Comparison of ENCODE assay signal across 20 cellular contexts in the genomic region with DNA sequence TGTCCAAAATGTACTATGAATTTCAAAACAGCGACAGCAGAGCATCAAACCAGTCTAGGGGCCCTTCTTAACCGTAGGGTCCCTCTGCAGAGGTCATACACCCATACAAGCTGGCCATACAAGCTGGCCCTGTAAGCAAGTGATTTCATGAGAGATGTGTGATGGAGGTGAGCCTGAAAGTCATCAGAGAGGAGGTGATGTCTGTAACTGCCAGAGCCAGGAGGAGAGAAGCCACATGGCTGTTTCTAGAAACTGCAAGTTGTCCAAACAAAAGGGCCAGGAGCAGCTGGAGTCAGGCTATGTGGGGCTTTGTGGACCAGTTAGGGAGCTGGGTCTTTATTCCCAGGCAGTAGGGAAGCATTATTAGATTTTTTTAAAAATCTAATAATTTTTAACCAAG. TPM values are rescaled to one million over a fixed set of nuclear protein-coding genes. Genes with fewer than 3 reads are reported as not detected.
DNase-seq lines count a peak whose midpoint lies in the region; ATAC-seq and TF ChIP-seq lines count a peak whose summit lies in the region.
"Had no signal": no experiment of that assay in that cellular context is flagged by ENCODE, and none has a peak within 500 bp of the region (broad histone marks: within the 10 kb centered on the region; RNA-seq: fewer than 3 reads in every experiment).

No MANE protein-coding gene starts in this region.

- H3K4me1 ChIP-seq in HCT116 (ENCODE audit: control insufficient read depth in 1 of 2, insufficient read depth in 2 of 2, low read length in 2 of 2) = peaks cover 6 to 46% of the 10 kb centered on the region in 2 experiments; a peak in 2 of 4 replicates
- H3K4me1 ChIP-seq in neuronal stem cell (ENCODE audit: control insufficient read depth in 2 of 2, insufficient read depth in 1 of 2, low read depth in 1 of 2, low read length in 2 of 2) = peaks cover 2 to 10% of the 10 kb centered on the region in 2 donors
- peaks cover 0 to 6% (median 2%) of the 10 kb centered on the region in 4 donors for H3K4me1 ChIP-seq in Peyer's patch

- POLR2A ChIA-PET in HCT116 (lab: Charles Lee) (no interaction called here), RWPE1 (lab: Yijun Ruan, JAX; ENCODE audit: low non-redundant PET) (no interaction called here)

- no peaks in the 10 kb centered on the region for H3K36me3 Mint-ChIP-seq in activated T-cell treated with anti-CD3 and anti-CD28 coated beads, Interleukin-2, amount 50 U/mL, for 72 hours (ENCODE audit: insufficient read depth in 2 of 2)
- H3K36me3 Mint-ChIP-seq: CD8-positive, alpha-beta T cell had no signal

- H3K9ac ChIP-seq in HCT116 (ENCODE audit: low read length) = no peak overlapping the region
- H3K9ac ChIP-seq in neuronal stem cell (ENCODE audit: low read depth, low read length, poor library complexity) = no peak overlapping the region
- H3K9ac ChIP-seq: BLaER1 treated with 17β-estradiol and CSF1 and Interleukin-3, amounts not matched to agents 10 nM and 100 nM had no signal

- H3K9me2 ChIP-seq in HCT116 (ENCODE audit: insufficient read depth) = no peaks in the 10 kb centered on the region

- TF ChIP-seq CTCF in HCT116 (IDR thresholded peaks at IDR 0.05 in 2 of 3, conservative IDR thresholded peaks at IDR 0.05 in 1 of 3; ENCODE audit: borderline replicate concordance in 1 of 3, insufficient read depth in 1 of 3, low read depth in 2 of 3, low read length in 2 of 3) (no peak), RWPE1 (conservative IDR thresholded peaks at IDR 0.05; ENCODE audit: low read depth) (no peak), Peyer's patch (IDR thresholded peaks at IDR 0.05) (no peak)

- no peak overlapping the region for H2BK15ac ChIP-seq in neuronal stem cell (ENCODE audit: low read length)

- no peak overlapping the region for H3K4ac ChIP-seq in neuronal stem cell (ENCODE audit: low read length)

- no peak overlapping the region for H2BK120ac ChIP-seq in neuronal stem cell (ENCODE audit: low read depth, low read length)

- CTCF ChIA-PET in HCT116 (lab: Charles Lee) (interaction anchor here (2.0 kb wide), 1 partner anchor 391 kb away, joined by 13 read pairs; no protein-coding TSS in a partner anchor), RWPE1 (lab: Yijun Ruan, JAX) (interaction anchor here (1.0 to 2.8 kb wide), 3 partner anchors 23 to 183 kb away, joined by 3 to 13 read pairs (median 4); no protein-coding TSS in a partner anchor)

- no peak overlapping the region for H4K91ac ChIP-seq in neuronal stem cell (ENCODE audit: low read depth, low read length, poor library complexity)

- H3K4me1 Mint-ChIP-seq in activated T-cell treated with anti-CD3 and anti-CD28 coated beads, Interleukin-2, amount 50 U/mL, for 72 hours (ENCODE audit: low read depth) = peaks cover 12% of the 10 kb centered on the region

- H3K9me3 ChIP-seq in HCT116 (ENCODE audit: control insufficient read depth in 1 of 2, insufficient read depth in 1 of 2, low read depth in 1 of 2, low read length in 2 of 2) (no peaks in the 10 kb centered on the region), neuronal stem cell (replicated peaks in 1 of 2; ENCODE audit: control insufficient read depth in 2 of 2, insufficient read depth in 1 of 2, low read depth in 1 of 2, low read length in 2 of 2) (no peaks in the 10 kb centered on the region), Peyer's patch (no peaks in the 10 kb centered on the region)
- H3K9me3 ChIP-seq: A549; BLaER1 treated with 17β-estradiol and CSF1 and Interleukin-3, amounts not matched to agents 10 nM and 100 nM had no signal

- no peak for TF ChIP-seq RAD21 in HCT116 (IDR thresholded peaks at IDR 0.05; ENCODE audit: low read depth)

- no peaks in the 10 kb centered on the region for H4K20me1 ChIP-seq in HCT116 (ENCODE audit: insufficient read depth)
- H4K20me1 ChIP-seq: BLaER1 treated with 17β-estradiol and CSF1 and Interleukin-3, amounts not matched to agents 10 nM and 100 nM had no signal

- no peaks in the 10 kb centered on the region for H3K79me1 ChIP-seq in neuronal stem cell (ENCODE audit: low read depth, low read length)

- peak; percentile 8 for DNase-seq in NCI-H2171 treated with DMSO at 0.1 percent for 48 hours (lab: John Stamatoyannopoulos, UW)
- no peak for DNase-seq in NCI-H2171 (lab: John Stamatoyannopoulos, UW)
- no peak for DNase-seq in HCT116 (ENCODE audit: low read depth, low spot score)
- no peak for DNase-seq in RWPE1 (ENCODE audit: low spot score)
- DNase-seq in neuronal stem cell (ENCODE audit: low spot score) = no peak
- no peak for DNase-seq in NCI-H510A (lab: John Stamatoyannopoulos, UW)
- DNase-seq in Peyer's patch = no peak
- DNase-seq in activated T-cell treated with anti-CD3 and anti-CD28 coated beads, Interleukin-2, amount 50 U/mL, for 72 hours = no peak
- DNase-seq: CD8-positive, alpha-beta T cell; GDM1; H9; Kasumi-1; NCI-H1694 treated with DMSO at 0.1 percent for 48 hours; NCI-H446; NK-92 treated with Interleukin-12 subunit alpha and Interleukin-12 subunit beta, amount 100 ng/mL, for 24 hours; SHP77 treated with DMSO at 0.1 percent for 48 hours; T-helper 17 cell had no signal

- no peak overlapping the region for H2BK5ac ChIP-seq in neuronal stem cell (ENCODE audit: low read length)

- peak overlapping the region; percentile 64 for H2AFZ ChIP-seq in HCT116 (ENCODE audit: low read depth, low read length, poor library complexity, severe bottlenecking)
- H2AFZ ChIP-seq in neuronal stem cell (ENCODE audit: low read length) = no peak overlapping the region

- no peaks in the 10 kb centered on the region for H3K36me3 ChIP-seq in HCT116 (ENCODE audit: control insufficient read depth in 1 of 2, insufficient read depth in 2 of 2, low read length in 2 of 2)
- H3K36me3 ChIP-seq in neuronal stem cell (replicated peaks in 1 of 2; ENCODE audit: control insufficient read depth in 2 of 2, insufficient read depth in 2 of 2, low read length in 2 of 2) = no peaks in the 10 kb centered on the region
- H3K36me3 ChIP-seq in Peyer's patch = no peaks in the 10 kb centered on the region
- H3K36me3 ChIP-seq: BLaER1 treated with 17β-estradiol and CSF1 and Interleukin-3, amounts not matched to agents 10 nM and 100 nM had no signal

- no peaks in the 10 kb centered on the region for H3K27me3 Mint-ChIP-seq in activated T-cell treated with anti-CD3 and anti-CD28 coated beads, Interleukin-2, amount 50 U/mL, for 72 hours (ENCODE audit: low read depth)

- intact Hi-C loops in HCT116 (cut with micrococcal nuclease) = no loop called here

- no peaks in the 10 kb centered on the region for H3K27me3 ChIP-seq in HCT116 (ENCODE audit: insufficient read depth, low read length)
- H3K27me3 ChIP-seq in neuronal stem cell (ENCODE audit: control insufficient read depth in 3 of 3, insufficient read depth in 3 of 3, low read depth in 1 of 3, low read length in 3 of 3) = no peaks in the 10 kb centered on the region
- H3K27me3 ChIP-seq in Peyer's patch = no peaks in the 10 kb centered on the region
- H3K27me3 ChIP-seq: BLaER1 treated with 17β-estradiol and CSF1 and Interleukin-3, amounts not matched to agents 10 nM and 100 nM had no signal

- peak overlapping the region; percentile 62 for H3K4me2 ChIP-seq in HCT116 (ENCODE audit: low read length)
- no peak overlapping the region for H3K4me2 ChIP-seq in neuronal stem cell (ENCODE audit: insufficient read depth, low read length, poor library complexity, severe bottlenecking)

- no peak overlapping the region for H2AK5ac ChIP-seq in neuronal stem cell (ENCODE audit: low read depth, low read length)

- no peak overlapping the region for H3K27ac Mint-ChIP-seq in activated T-cell treated with anti-CD3 and anti-CD28 coated beads, Interleukin-2, amount 50 U/mL, for 72 hours
- H3K27ac Mint-ChIP-seq: CD8-positive, alpha-beta T cell; T-helper 17 cell had no signal

- H3K4me3 ChIP-seq in HCT116 (replicated peaks in 1 of 2; ENCODE audit: low read depth in 1 of 2, low read length in 2 of 2) = no peak overlapping the region
- H3K4me3 ChIP-seq in neuronal stem cell (ENCODE audit: low read length in 2 of 2) = no peak overlapping the region
- H3K4me3 ChIP-seq in Peyer's patch = no peak overlapping the region
- H3K4me3 ChIP-seq: A549; BLaER1 treated with 17β-estradiol and CSF1 and Interleukin-3, amounts not matched to agents 10 nM and 100 nM had no signal

- no CpG with 5 or more reads among the region's 2 CpGs for WGBS in neuronal stem cell (ENCODE audit: extremely low coverage in 2 of 2, insufficient read length in 2 of 2, insufficient replicate concordance in 1 of 2), 2 donors

- H3K9me3 Mint-ChIP-seq in activated T-cell treated with anti-CD3 and anti-CD28 coated beads, Interleukin-2, amount 50 U/mL, for 72 hours = no peaks in the 10 kb centered on the region
- H3K9me3 Mint-ChIP-seq: CD8-positive, alpha-beta T cell; H9 had no signal

- H3K4me3 Mint-ChIP-seq in activated T-cell treated with anti-CD3 and anti-CD28 coated beads, Interleukin-2, amount 50 U/mL, for 72 hours = no peak overlapping the region
- H3K4me3 Mint-ChIP-seq: CD8-positive, alpha-beta T cell; H9; T-helper 17 cell had no signal

- BruUV-seq in HCT116 (replicated peaks; lab: Mats Ljungman, UMichigan) = no TSS peak

- H3K23ac ChIP-seq in neuronal stem cell (ENCODE audit: low read depth, low read length, poor library complexity) = no peak overlapping the region

- H3K14ac ChIP-seq in neuronal stem cell (ENCODE audit: low read length) = no peak overlapping the region

- ATAC-seq in HCT116 = no peak
- no peak for ATAC-seq in activated T-cell treated with anti-CD3 and anti-CD28 coated beads, Interleukin-2, amount 50 U/mL, for 72 hours (replicated peaks in 1 of 2)
- ATAC-seq: A549; CD8-positive, alpha-beta T cell; T-helper 17 cell had no signal

- no peaks in the 10 kb centered on the region for H3K79me2 ChIP-seq in HCT116 (ENCODE audit: insufficient read depth, low read length)

- no peak overlapping the region for H2BK12ac ChIP-seq in neuronal stem cell (ENCODE audit: low read length)

- H3K27ac ChIP-seq in HCT116 (ENCODE audit: low read depth, low read length) (no peak overlapping the region), RWPE1 (peak overlapping the region; percentile 86), neuronal stem cell (replicated peaks; ENCODE audit: low read length) (no peak overlapping the region), Peyer's patch (no peak overlapping the region)

- RAD21 ChIA-PET in HCT116 (lab: Charles Lee; ENCODE audit: low non-redundant PET in 1 of 2, low total read pairs in 2 of 2, uncharacterized antibody in 2 of 2, unreplicated experiment in 2 of 2) = interaction anchor here (1.6 to 2.4 kb wide), 3 partner anchors 23 to 151 kb away, joined by 3 to 12 read pairs (median 9); no protein-coding TSS in a partner anchor

- peak overlapping the region; percentile 61 for H3K18ac ChIP-seq in neuronal stem cell (ENCODE audit: low read length)

- TF ChIP-seq POLR2A in HCT116 (IDR thresholded peaks at IDR 0.05; ENCODE audit: borderline replicate concordance, extremely low read depth, insufficient read depth, insufficient read length) (no peak), Peyer's patch (IDR thresholded peaks at IDR 0.05) (no peak)

- H4K8ac ChIP-seq in neuronal stem cell (ENCODE audit: low read depth, low read length) = no peak overlapping the region

RNA-seq across cellular contexts. Expression of a gene that starts 14.8 kb away (rescaled TPM):
- total RNA-seq in HCT116 (2021; ENCODE audit: unreplicated experiment) = 50.1 TPM
- 90.0 and 93.0 TPM in 2 replicates for polyA plus RNA-seq in HCT116 (2012)
- polyA plus RNA-seq in neuronal stem cell (2013, experiment 1 of 2) = 36.2 TPM
- 35.5 TPM for polyA plus RNA-seq in neuronal stem cell (2013, experiment 2 of 2)
- total RNA-seq in Peyer's patch = 100 to 1,000 TPM in 3 of 4 donors, 10 to 100 TPM in 1; 36.3 to 229 (median 210) TPM
- under 1 TPM; 0.23 to 0.31 TPM for total RNA-seq in activated T-cell treated with anti-CD3 and anti-CD28 coated beads, Interleukin-2, amount 50 U/mL, for 72 hours
- total RNA-seq: CD8-positive, alpha-beta T cell had no signal

RNA-seq across cellular contexts. Expression of a gene that starts 25.4 kb away (rescaled TPM):
- total RNA-seq in HCT116 (2021; ENCODE audit: unreplicated experiment) (not detected), Peyer's patch (10 to 100 TPM in 1 of 4 donors, 1 to 10 TPM in 1, not detected in 2; 2.7 to 15.7 TPM)
- 0.14 and 0.20 TPM in 2 replicates for polyA plus RNA-seq in HCT116 (2012)
- 2.4 TPM for polyA plus RNA-seq in neuronal stem cell (2013, experiment 1 of 2)
- polyA plus RNA-seq in neuronal stem cell (2013, experiment 2 of 2) = 2.5 TPM
- not detected for total RNA-seq in activated T-cell treated with anti-CD3 and anti-CD28 coated beads, Interleukin-2, amount 50 U/mL, for 72 hours
- total RNA-seq: CD8-positive, alpha-beta T cell; Daoy; T-helper 17 cell had no signal
- polyA plus RNA-seq: A549 had no signal

Comparison
In these comparisons a context has a peak if more than half of its experiments do, and no peak if none do; other contexts are left out.
1. RNA of a gene that starts 14.8 kb away (total RNA-seq): 36.3 to 229 TPM in Peyer's patch and 50.1 TPM in HCT116 (single experiment); 0.23 to 0.31 TPM in activated T-cell treated with anti-CD3 and anti-CD28 coated beads, Interleukin-2, amount 50 U/mL, for 72 hours; every median in the first group is over 10 times any median in the second.